Comparison of ENCODE assay signal across 8 cellular contexts in genomic region chr19:12666305-12667048, GRCh38. TPM values are rescaled to one million over a fixed set of nuclear protein-coding genes. Genes with fewer than 3 reads are reported as not detected.
A peak's percentile ranks its signal among the peaks of the same experiment; 100 is the strongest.
DNase-seq lines count a peak whose midpoint lies in the region; ATAC-seq and TF ChIP-seq lines count a peak whose summit lies in the region.

TSS of gene MAN2B1 (minus strand) at chr19:12666742. CDS start at chr19:12666701, 41 bp downstream.
TSS of gene WDR83 (plus strand) at chr19:12666807. CDS start at chr19:12669791, 2,984 bp downstream.

- peak within 1 kb of the TSS; percentile 85 for H3K4me3 ChIP-seq in AG04450 (ENCODE audit: low read depth, low read length)
- H3K4me3 ChIP-seq in HUES64 (ENCODE audit: low read length), result peak within 1 kb of the TSS; percentile 88
- peak within 1 kb of the TSS; percentile 98 for H3K4me3 ChIP-seq in PC-9
- H3K4me3 ChIP-seq in esophagus muscularis mucosa, result peak within 1 kb of the TSS; percentile 71 to 85 (median 80)
- peak within 1 kb of the TSS; percentile 97 to 100 for H3K4me3 ChIP-seq in muscle layer of duodenum (ENCODE audit: low read depth in 1 of 2, low read length in 2 of 2)

- no peaks in the 10 kb centered on the region for H3K27me3 ChIP-seq in AG04450 (ENCODE audit: control insufficient read depth, insufficient read depth, low read length)
- H3K27me3 ChIP-seq in HUES64 (ENCODE audit: insufficient read depth, low read length), result no peaks in the 10 kb centered on the region
- H3K27me3 ChIP-seq in PC-9 (ENCODE audit: insufficient read depth, low read depth), result no peaks in the 10 kb centered on the region
- no peaks in the 10 kb centered on the region for H3K27me3 ChIP-seq in esophagus muscularis mucosa
- H3K27me3 ChIP-seq in muscle layer of duodenum (ENCODE audit: low read depth, low read length), result no peaks in the 10 kb centered on the region

- peak within 1 kb of the TSS; percentile 100 for H3K27ac Mint-ChIP-seq in activated T-cell treated with anti-CD3 and anti-CD28 coated beads, Interleukin-2, amount 50 U/mL, for 24 hours

- H4K20me1 ChIP-seq in PC-9 (ENCODE audit: insufficient read depth), result no peaks in the 10 kb centered on the region

- DNase-seq in AG04450 (ENCODE audit: low read depth, low spot score) (no peak), PC-9 (peak; percentile 65 to 72), esophagus muscularis mucosa (ENCODE audit: extremely low spot score) (no peak)
- peak; percentile 90 for DNase-seq in activated T-cell treated with anti-CD3 and anti-CD28 coated beads, Interleukin-2, amount 50 U/mL, for 24 hours
- peak; percentile 60 for DNase-seq in stimulated activated CD8-positive, alpha-beta memory T cell treated with anti-CD3 and anti-CD28 coated beads, Interleukin-7, amount 100 ng/mL, for 24 hours (ENCODE audit: low read depth)

- peaks cover 21% of the 10 kb centered on the region for H3F3A ChIP-seq in PC-9 (ENCODE audit: insufficient read depth, low read depth)

- H3K4me1 Mint-ChIP-seq in activated T-cell treated with anti-CD3 and anti-CD28 coated beads, Interleukin-2, amount 50 U/mL, for 24 hours (ENCODE audit: low read depth), result peaks cover 52% of the 10 kb centered on the region

- POLR2A ChIA-PET in AG04450 (lab: Yijun Ruan, JAX) (interaction anchor here (0.7 to 1.3 kb wide), 5 partner anchors 15 to 125 kb away, joined by 3 to 6 read pairs (median 3); partner anchors contain the start of genes DHPS, JUNB, ZNF490 and ZNF791), PC-9 (lab: Charles Lee; ENCODE audit: unreplicated experiment) (interaction anchor here (0.6 to 0.7 kb wide), 2 partner anchors 14 to 162 kb away, joined by 3 read pairs; no protein-coding TSS in a partner anchor)

- WGBS in HUES64, result 4% methylated on average over 46 of the region's 46 CpGs
- 2% methylated on average over 35 of the region's 46 CpGs for whole genome bisulfite sequencing in esophagus muscularis mucosa

- peak within 1 kb of the TSS; percentile 88 for H3K9ac ChIP-seq in HUES64 (ENCODE audit: low read depth, low read length)

- H3K9me2 ChIP-seq in PC-9 (ENCODE audit: insufficient read depth), result no peaks in the 10 kb centered on the region

- peaks cover 28% of the 10 kb centered on the region for H3K36me3 ChIP-seq in HUES64 (ENCODE audit: insufficient read depth, low read length)
- 0 out of 2 replicates have a peak, but pooled peaks cover 4% of the 10 kb centered on the region for H3K36me3 ChIP-seq in PC-9 (ENCODE audit: low read depth)
- H3K36me3 ChIP-seq in esophagus muscularis mucosa, result peaks cover 11 to 45% (median 41%) of the 10 kb centered on the region in 4 donors
- H3K36me3 ChIP-seq in muscle layer of duodenum (ENCODE audit: control insufficient read depth in 1 of 2, insufficient read depth in 2 of 2, low read length in 2 of 2), result peaks cover 10 to 26% of the 10 kb centered on the region in 2 donors

- H3K4me1 ChIP-seq in HUES64 (ENCODE audit: insufficient read depth, low read length), result no peaks in the 10 kb centered on the region; the same call in 1 of the 2 replicates
- H3K4me1 ChIP-seq in PC-9 (replicated peaks; ENCODE audit: insufficient read depth), result peaks cover 29% of the 10 kb centered on the region
- H3K4me1 ChIP-seq in esophagus muscularis mucosa, result peaks cover 38 to 64% (median 50%) of the 10 kb centered on the region in 4 donors
- H3K4me1 ChIP-seq in muscle layer of duodenum (ENCODE audit: control insufficient read depth in 1 of 2, insufficient read depth in 2 of 2, low read length in 2 of 2), result peaks cover 19 to 46% of the 10 kb centered on the region in 2 donors

- no peaks in the 10 kb centered on the region; the same call in 1 of the 2 replicates for H3K9me3 ChIP-seq in AG04450 (ENCODE audit: control insufficient read depth, insufficient read depth, low read length)
- H3K9me3 ChIP-seq in HUES64 (ENCODE audit: insufficient read depth, low read depth, low read length), result no peaks in the 10 kb centered on the region
- H3K9me3 ChIP-seq in PC-9 (ENCODE audit: insufficient read depth, low read depth), result no peaks in the 10 kb centered on the region
- H3K9me3 ChIP-seq in esophagus muscularis mucosa, result no peaks in the 10 kb centered on the region
- H3K9me3 ChIP-seq in muscle layer of duodenum (ENCODE audit: control insufficient read depth in 1 of 2, low read length in 2 of 2), result no peaks in the 10 kb centered on the region

- no peaks in the 10 kb centered on the region for H3K9me3 Mint-ChIP-seq in activated T-cell treated with anti-CD3 and anti-CD28 coated beads, Interleukin-2, amount 50 U/mL, for 24 hours

- peak; percentile 63 for ATAC-seq in GM19023 (IDR thresholded peaks at IDR 0.05; ENCODE audit: unreplicated experiment)

- H3K4me3 Mint-ChIP-seq in activated T-cell treated with anti-CD3 and anti-CD28 coated beads, Interleukin-2, amount 50 U/mL, for 24 hours, result peak within 1 kb of the TSS; percentile 95

- BruUV-seq in PC-9 (replicated peaks; lab: Mats Ljungman, UMichigan), result no TSS peak

- TF ChIP-seq POLR2A in esophagus muscularis mucosa (IDR thresholded peaks at IDR 0.05; ENCODE audit: low read depth), result no peak

- peaks cover 39% of the 10 kb centered on the region for H3K79me2 ChIP-seq in PC-9 (ENCODE audit: low read depth)

- H3K27ac ChIP-seq in AG04450 (ENCODE audit: low read depth, low read length) (no peak within 1 kb of the TSS), HUES64 (ENCODE audit: low read depth, low read length) (peak within 1 kb of the TSS; percentile 51; the same call in 1 of the 2 replicates), PC-9 (no peak within 1 kb of the TSS), esophagus muscularis mucosa (replicated peaks in 1 of 4) (peak within 1 kb of the TSS; percentile 77 to 94 (median 82)), muscle layer of duodenum (ENCODE audit: low read length) (peak within 1 kb of the TSS; percentile 63)

- CTCF ChIA-PET in AG04450 (lab: Charles Lee), result interaction anchor here (0.6 to 1.6 kb wide), 4 partner anchors 27 to 785 kb away, joined by 3 to 5 read pairs (median 4); no protein-coding TSS in a partner anchor
- CTCF ChIA-PET in PC-9 (lab: Charles Lee), result interaction anchor here (0.6 kb wide), 2 partner anchors 508 to 677 kb away, joined by 3 to 4 read pairs; no protein-coding TSS in a partner anchor

- no peak for TF ChIP-seq EP300 in esophagus muscularis mucosa (IDR thresholded peaks at IDR 0.05)

- peak within 1 kb of the TSS; percentile 98 for H2AFZ ChIP-seq in PC-9

- peaks cover 86% of the 10 kb centered on the region for H3K36me3 Mint-ChIP-seq in activated T-cell treated with anti-CD3 and anti-CD28 coated beads, Interleukin-2, amount 50 U/mL, for 24 hours (ENCODE audit: low read depth)

- H3K27me3 Mint-ChIP-seq in activated T-cell treated with anti-CD3 and anti-CD28 coated beads, Interleukin-2, amount 50 U/mL, for 24 hours, result no peaks in the 10 kb centered on the region

- peak within 1 kb of the TSS; percentile 81 for H3K4me2 ChIP-seq in PC-9

- TF ChIP-seq CTCF in AG04450 (IDR thresholded peaks at IDR 0.05; ENCODE audit: low read depth, low read length) (no peak), PC-9 (conservative IDR thresholded peaks at IDR 0.05) (no peak), esophagus muscularis mucosa (IDR thresholded peaks at IDR 0.05) (no peak)

- intact Hi-C loops in PC-9 (cut with micrococcal nuclease; ENCODE audit: unreplicated experiment) (loop anchor here (5.0 to 10.0 kb wide), 2 partner anchors 612 to 744 kb away; partner anchors contain the start of gene ZNF878), esophagus muscularis mucosa (cut with DNase I) (no loop called here)

RNA-seq across cellular contexts. Expression of gene MAN2B1, which starts in this region (rescaled TPM):
- polyA plus RNA-seq in AG04450 (2011; rRNA removed), result 30.9 and 39.5 TPM in 2 replicates
- 13.7 and 19.8 TPM in 2 replicates for polyA minus RNA-seq in AG04450 (2011; rRNA and poly(A)+ RNA removed)
- polyA plus RNA-seq in HUES64 (2013, experiment 1 of 2), result 33.1 TPM
- polyA plus RNA-seq in HUES64 (2013, experiment 2 of 2), result 39.9 TPM
- total RNA-seq in PC-9 (2021) (41.5 and 48.2 TPM in 2 replicates), esophagus muscularis mucosa (10 to 100 TPM; 65.7 to 80.8 (median 68.9) TPM)

RNA-seq across cellular contexts. Expression of gene WDR83, which starts in this region (rescaled TPM):
- polyA plus RNA-seq in AG04450 (2011; rRNA removed), result 5.3 and 6.5 TPM in 2 replicates
- polyA minus RNA-seq in AG04450 (2011; rRNA and poly(A)+ RNA removed), result 5.8 and 7.0 TPM in 2 replicates
- polyA plus RNA-seq in HUES64 (2013, experiment 1 of 2), result 11.1 TPM
- polyA plus RNA-seq in HUES64 (2013, experiment 2 of 2), result 10.1 TPM
- 12.9 and 21.2 TPM in 2 replicates for total RNA-seq in PC-9 (2021)
- total RNA-seq in esophagus muscularis mucosa, result 10 to 100 TPM in 3 of 4 donors, 1 to 10 TPM in 1; 10.0 to 19.7 (median 13.9) TPM

Comparison
In these comparisons a context has a peak if more than half of its experiments do, and no peak if none do; other contexts are left out.
1. DNase-seq: peak in PC-9 (2 of 2), activated T-cell treated with anti-CD3 and anti-CD28 coated beads, Interleukin-2, amount 50 U/mL, for 24 hours (single experiment) and stimulated activated CD8-positive, alpha-beta memory T cell treated with anti-CD3 and anti-CD28 coated beads, Interleukin-7, amount 100 ng/mL, for 24 hours (single experiment); none in AG04450 (single experiment) and esophagus muscularis mucosa (single experiment).
2. H3K27ac ChIP-seq: peak in HUES64 (single experiment), esophagus muscularis mucosa (4 of 4) and muscle layer of duodenum (single experiment); none in AG04450 (single experiment) and PC-9 (single experiment).
3. Peak in every context shown above with its lines, with median percentiles within 50 percentile points of each other: H3K4me3 ChIP-seq.